11 cellular contexts compared by ENCODE assay signal in genomic region chr5:143220748-143221211, GRCh38.
DNase-seq lines count a peak whose midpoint lies in the region; ATAC-seq and TF ChIP-seq lines count a peak whose summit lies in the region.
"Had no signal": no experiment of that assay in that cellular context is flagged by ENCODE, and none has a peak within 500 bp of the region (broad histone marks: within the 10 kb centered on the region; RNA-seq: fewer than 3 reads in every experiment).

No MANE protein-coding gene starts in this region.

- no peak overlapping the region for H2BK5ac ChIP-seq in mesenchymal stem cell (ENCODE audit: low read depth, low read length, poor library complexity, severe bottlenecking)

- H3K18ac ChIP-seq in mesenchymal stem cell (ENCODE audit: low read depth in 1 of 2, low read length in 2 of 2) = no peak overlapping the region

- no peak overlapping the region for H2BK12ac ChIP-seq in mesenchymal stem cell (ENCODE audit: low read length in 2 of 2)

- no peak overlapping the region for H3K23ac ChIP-seq in mesenchymal stem cell (ENCODE audit: low read length in 2 of 2)

- H3K27me3 ChIP-seq in mesenchymal stem cell (ENCODE audit: control insufficient read depth in 1 of 2, insufficient read depth in 1 of 2, low read length in 2 of 2) (no peaks in the 10 kb centered on the region), uterus (no peaks in the 10 kb centered on the region)

- 50% methylated on average over 1 of the region's 3 CpGs for WGBS in mesenchymal stem cell

- no peak for TF ChIP-seq POLR2A in uterus (IDR thresholded peaks at IDR 0.05)

- H3K36me3 ChIP-seq in mesenchymal stem cell (ENCODE audit: control insufficient read depth in 1 of 2, insufficient read depth in 2 of 2, low read depth in 1 of 2, low read length in 2 of 2) (peaks cover 0 to 5% of the 10 kb centered on the region in 2 experiments), uterus (no peaks in the 10 kb centered on the region)

- no peak overlapping the region for H3K4me2 ChIP-seq in mesenchymal stem cell (ENCODE audit: low read length, poor library complexity, severe bottlenecking)

- DNase-seq in left ventricle myocardium superior (no peak), Right ventricle myocardium inferior (ENCODE audit: missing footprints) (no peak), mesenchymal stem cell (peak; percentile 79), uterus (no peak), pons (ENCODE audit: low spot score) (no peak), left colon (no peak), SK-N-DZ (ENCODE audit: low spot score) (no peak)
- DNase-seq in central memory CD4-positive, alpha-beta T cell = peak; percentile 4
- DNase-seq: activated CD4-positive, alpha-beta T cell treated with anti-CD3 and anti-CD28 coated beads, Interleukin-2, amount 50 U/mL, for 48 hours; AML-193 had no signal

- H2AK5ac ChIP-seq in mesenchymal stem cell (ENCODE audit: low read length, severe bottlenecking) = no peak overlapping the region

- H2BK15ac ChIP-seq in mesenchymal stem cell (ENCODE audit: low read depth, poor library complexity, severe bottlenecking) = no peak overlapping the region

- H3K9ac ChIP-seq in mesenchymal stem cell (ENCODE audit: low read length) = no peak overlapping the region

- no peak overlapping the region for H4K91ac ChIP-seq in mesenchymal stem cell (ENCODE audit: low read length)

- H3K27ac ChIP-seq in mesenchymal stem cell (ENCODE audit: low read length, poor library complexity, severe bottlenecking) = no peak overlapping the region
- peak overlapping the region; percentile 57 for H3K27ac ChIP-seq in uterus

- H3K9me3 ChIP-seq in mesenchymal stem cell (ENCODE audit: control insufficient read depth, low read length) (no peaks in the 10 kb centered on the region), uterus (no peaks in the 10 kb centered on the region)

- intact Hi-C loops in left ventricle myocardium superior (cut with micrococcal nuclease) = no loop called here
- intact Hi-C loops in Right ventricle myocardium inferior (cut with DNase I) = loop anchor here (5.0 kb wide), 1 partner anchor 77 kb away; no protein-coding TSS in a partner anchor
- intact Hi-C loops in uterus (cut with DNase I; ENCODE audit: low total_unique reads) = no loop called here
- intact Hi-C loops in left colon (cut with DNase I, micrococcal nuclease) = no loop called here

- H3K79me1 ChIP-seq in mesenchymal stem cell (replicated peaks; ENCODE audit: low read length, poor library complexity, severe bottlenecking) = no peaks in the 10 kb centered on the region

- H3K4ac ChIP-seq in mesenchymal stem cell (ENCODE audit: low read depth in 1 of 2, low read length in 2 of 2) = no peak overlapping the region

- H4K8ac ChIP-seq in mesenchymal stem cell (ENCODE audit: low read length) = no peak overlapping the region

- peak; percentile 31 for ATAC-seq in left ventricle myocardium superior
- ATAC-seq in Right ventricle myocardium inferior = no peak
- no peak for ATAC-seq in left colon
- ATAC-seq: esophagus mucosa had no signal

- H3K4me1 ChIP-seq in mesenchymal stem cell (ENCODE audit: control insufficient read depth, insufficient read depth, low read depth, low read length) (peaks cover 9% of the 10 kb centered on the region), uterus (no peaks in the 10 kb centered on the region)

- H2BK120ac ChIP-seq in mesenchymal stem cell (ENCODE audit: low read depth, low read length) = peak overlapping the region; percentile 45

- H3K14ac ChIP-seq in mesenchymal stem cell (ENCODE audit: low read length in 2 of 2) = no peak overlapping the region

- H2AFZ ChIP-seq in mesenchymal stem cell (ENCODE audit: low read depth, low read length) = no peak overlapping the region

- TF ChIP-seq CTCF in uterus (IDR thresholded peaks at IDR 0.05) = no peak

- no peak overlapping the region for H3K4me3 ChIP-seq in mesenchymal stem cell (ENCODE audit: insufficient read depth in 1 of 2, low read depth in 1 of 2, low read length in 2 of 2)
- no peak overlapping the region for H3K4me3 ChIP-seq in uterus

Comparison
In these comparisons a context has a peak if more than half of its experiments do, and no peak if none do; other contexts are left out.
1. DNase-seq: peak in central memory CD4-positive, alpha-beta T cell (single experiment) and mesenchymal stem cell (single experiment); none in left ventricle myocardium superior (single experiment), Right ventricle myocardium inferior (single experiment), uterus (0 of 2), pons (single experiment), left colon (0 of 2) and SK-N-DZ (single experiment).